8 cellular contexts compared by ENCODE assay signal in genomic region chr1:1745651-1746565, GRCh38. TPM values are rescaled to one million over a fixed set of nuclear protein-coding genes. Genes with fewer than 3 reads are reported as not detected.
DNase-seq lines count a peak whose midpoint lies in the region; ATAC-seq, FAIRE-seq and TF ChIP-seq lines count a peak whose summit lies in the region.
"Not testable (repeated sequence)": the region's sequence is repeated elsewhere in the genome, so short reads cannot be mapped to it uniquely, and the experiment has no call there.

No MANE protein-coding gene starts in this region.

- not testable (repeated sequence) for H3K36me3 Mint-ChIP-seq in CD4-positive, CD25-positive, alpha-beta regulatory T cell

- not testable (repeated sequence) for TF ChIP-seq CTCF in OCI-LY7 (conservative IDR thresholded peaks at IDR 0.05; ENCODE audit: low read length)

- H3K27me3 ChIP-seq in CD4-positive, CD25-positive, alpha-beta regulatory T cell (ENCODE audit: control insufficient read depth, insufficient read depth, low read length), result not testable (repeated sequence)

- peak overlapping the region; percentile 59 to 99 (median 78) for H3K27ac Mint-ChIP-seq in CD4-positive, CD25-positive, alpha-beta regulatory T cell

- not testable (repeated sequence) for H2AFZ ChIP-seq in OCI-LY7 (ENCODE audit: low read length)

- not testable (repeated sequence) for H3K4me1 ChIP-seq in CD4-positive, CD25-positive, alpha-beta regulatory T cell (ENCODE audit: control insufficient read depth, insufficient read depth, low read length, poor library complexity, severe bottlenecking)
- H3K4me1 ChIP-seq in OCI-LY7 (ENCODE audit: insufficient read depth, low read length, poor library complexity, severe bottlenecking), result peaks cover 11% of the 10 kb centered on the region

- peak overlapping the region; percentile 90 for H3K27ac ChIP-seq in CD4-positive, CD25-positive, alpha-beta regulatory T cell (ENCODE audit: insufficient read depth, low read length, poor library complexity, severe bottlenecking)
- peak overlapping the region; percentile 47 for H3K27ac ChIP-seq in OCI-LY7 (ENCODE audit: low read depth, low read length, poor library complexity, severe bottlenecking)

- CTCF ChIA-PET in OCI-LY7 (lab: Charles Lee; ENCODE audit: unreplicated experiment), result not testable (repeated sequence)

- peak; percentile 84 for FAIRE-seq in endometrium (lab: Jason Lieb, UNC)

- BruUV-seq in OCI-LY7 (replicated peaks; lab: Mats Ljungman, UMichigan), result not testable (repeated sequence)

- H3K4me3 Mint-ChIP-seq in CD4-positive, CD25-positive, alpha-beta regulatory T cell, result peak overlapping the region; percentile 61 to 83 (median 74)

- H3K4me1 Mint-ChIP-seq in CD4-positive, CD25-positive, alpha-beta regulatory T cell, result peaks cover 4 to 15% (median 5%) of the 10 kb centered on the region in 4 donors

- POLR2A ChIA-PET in OCI-LY7 (lab: Charles Lee), result not testable (repeated sequence)

- H3K27me3 Mint-ChIP-seq in CD4-positive, CD25-positive, alpha-beta regulatory T cell, result not testable (repeated sequence)

- H3K9me3 ChIP-seq in CD4-positive, CD25-positive, alpha-beta regulatory T cell (ENCODE audit: control insufficient read depth in 2 of 2, low read length in 2 of 2); OCI-LY7 (ENCODE audit: low read length): not testable (repeated sequence)

- H3K4me2 ChIP-seq in OCI-LY7 (ENCODE audit: low read length), result not testable (repeated sequence)

- H4K20me1 ChIP-seq in OCI-LY7 (ENCODE audit: insufficient read depth, low read length), result not testable (repeated sequence)

- H3K79me2 ChIP-seq in OCI-LY7 (ENCODE audit: insufficient read depth, low read depth, low read length), result not testable (repeated sequence)

- not testable (repeated sequence) for H3K9me3 Mint-ChIP-seq in CD4-positive, CD25-positive, alpha-beta regulatory T cell

- DNase-seq in CD4-positive, CD25-positive, alpha-beta regulatory T cell, result peak; percentile 74 to 94 (median 83)
- peak; percentile 37 for DNase-seq in OCI-LY7 (ENCODE audit: low spot score)
- peak; percentile 92 for DNase-seq in activated T-cell treated with anti-CD3 and anti-CD28 coated beads for 48 hours (ENCODE audit: low read depth)
- DNase-seq in mesenteric fat pad (ENCODE audit: low spot score), result peak; percentile 96
- DNase-seq in stimulated activated CD4-positive, alpha-beta T cell treated with anti-CD3 and anti-CD28 coated beads, TNF-alpha, amount 100 ng/mL, for 48 hours (ENCODE audit: low read depth in 3 of 3), result peak; percentile 31 to 93 (median 85)

- intact Hi-C loops in OCI-LY7 (cut with micrococcal nuclease; ENCODE audit: unreplicated experiment), result not testable (repeated sequence)

- not testable (repeated sequence) for H3K4me3 ChIP-seq in CD4-positive, CD25-positive, alpha-beta regulatory T cell (ENCODE audit: low read depth, low read length)
- peak overlapping the region; percentile 57 for H3K4me3 ChIP-seq in OCI-LY7 (ENCODE audit: low read depth, low read length, poor library complexity, severe bottlenecking)

- H3K9me2 ChIP-seq in OCI-LY7 (ENCODE audit: insufficient read depth, low read length), result not testable (repeated sequence)

- H3K36me3 ChIP-seq in CD4-positive, CD25-positive, alpha-beta regulatory T cell (ENCODE audit: control insufficient read depth, insufficient read depth, low read length); OCI-LY7 (ENCODE audit: insufficient read depth, low read length): not testable (repeated sequence)

- peak; percentile 73 to 77 for ATAC-seq in CD4-positive, CD25-positive, alpha-beta regulatory T cell (ENCODE audit: low read depth in 2 of 2)
- ATAC-seq in GM21381 (IDR thresholded peaks at IDR 0.05; ENCODE audit: unreplicated experiment) (peak; percentile 78), HG03571 (IDR thresholded peaks at IDR 0.05; ENCODE audit: unreplicated experiment) (peak; percentile 67)

RNA-seq across cellular contexts. Expression of gene CDK11A, which starts 21.8 kb away (rescaled TPM):
- total RNA-seq in CD4-positive, CD25-positive, alpha-beta regulatory T cell, result 212 TPM
- polyA plus RNA-seq in CD4-positive, CD25-positive, alpha-beta regulatory T cell, result 10 to 100 TPM; 10.2 to 30.4 (median 15.3) TPM
- 50.9 and 66.1 TPM in 2 replicates for total RNA-seq in OCI-LY7 (2014; rRNA removed; shearing (Covaris generic))
- 90.5 and 92.1 TPM in 2 replicates for total RNA-seq in OCI-LY7 (2022)
- total RNA-seq in mesenteric fat pad, result 45.5 TPM

RNA-seq across cellular contexts. Expression of gene NADK, which starts 32.4 kb away (rescaled TPM):
- 52.6 TPM for total RNA-seq in CD4-positive, CD25-positive, alpha-beta regulatory T cell
- 10 to 100 TPM; 18.7 to 27.1 (median 21.2) TPM for polyA plus RNA-seq in CD4-positive, CD25-positive, alpha-beta regulatory T cell
- 144 and 156 TPM in 2 replicates for total RNA-seq in OCI-LY7 (2014; rRNA removed; shearing (Covaris generic))
- total RNA-seq in OCI-LY7 (2022), result 173 and 184 TPM in 2 replicates
- 165 TPM for total RNA-seq in mesenteric fat pad

RNA-seq across cellular contexts. Expression of gene SLC35E2B, which starts 53.3 kb away (rescaled TPM):
- total RNA-seq in CD4-positive, CD25-positive, alpha-beta regulatory T cell, result 77.6 TPM
- 10 to 100 TPM; 25.8 to 32.0 (median 30.6) TPM for polyA plus RNA-seq in CD4-positive, CD25-positive, alpha-beta regulatory T cell
- total RNA-seq in OCI-LY7 (2014; rRNA removed; shearing (Covaris generic)), result 24.2 and 26.6 TPM in 2 replicates
- 58.9 and 61.2 TPM in 2 replicates for total RNA-seq in OCI-LY7 (2022)
- total RNA-seq in mesenteric fat pad, result 27.7 TPM

Comparison
In these comparisons a context has a peak if more than half of its experiments do, and no peak if none do; other contexts are left out.
1. DNase-seq: peak in every context shown above with its lines; median percentile 96 in mesenteric fat pad; 92 in activated T-cell treated with anti-CD3 and anti-CD28 coated beads for 48 hours; 85 in stimulated activated CD4-positive, alpha-beta T cell treated with anti-CD3 and anti-CD28 coated beads, TNF-alpha, amount 100 ng/mL, for 48 hours; 83 in CD4-positive, CD25-positive, alpha-beta regulatory T cell; 37 in OCI-LY7.